19 cellular contexts compared by ENCODE assay signal in the genomic region with DNA sequence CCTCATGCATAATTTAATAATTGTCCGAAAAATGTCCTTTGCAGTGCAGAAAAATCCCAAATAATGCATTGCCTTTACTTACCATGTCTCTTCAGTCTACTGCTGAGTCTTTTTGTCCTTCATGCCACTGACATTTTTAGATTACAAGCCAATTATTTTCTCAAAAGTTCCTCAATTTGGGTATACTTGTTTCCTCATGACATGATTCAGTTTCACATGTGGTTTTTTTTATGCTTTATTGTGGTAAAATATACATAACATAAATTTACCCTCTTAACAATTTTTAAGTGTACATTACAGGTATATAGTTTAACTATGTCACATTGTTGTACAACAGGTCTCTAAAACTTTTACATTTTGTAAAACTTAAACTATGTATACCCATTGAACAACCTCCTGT.
DNase-seq lines count a peak whose midpoint lies in the region; ATAC-seq and TF ChIP-seq lines count a peak whose summit lies in the region.
"Had no signal": no experiment of that assay in that cellular context is flagged by ENCODE, and none has a peak within 500 bp of the region (broad histone marks: within the 10 kb centered on the region; RNA-seq: fewer than 3 reads in every experiment).

No MANE protein-coding gene starts in this region.

- peaks cover 61% of the 10 kb centered on the region for H3K4me1 Mint-ChIP-seq in activated naive CD8-positive, alpha-beta T cell treated with anti-CD3 and anti-CD28 coated beads for 36 hours

- ATAC-seq in GM18505 (IDR thresholded peaks at IDR 0.05; ENCODE audit: unreplicated experiment) (peak; percentile 20), GM21529 (IDR thresholded peaks at IDR 0.05; ENCODE audit: unreplicated experiment) (peak; percentile 2), upper lobe of right lung (no peak), HG02870 (IDR thresholded peaks at IDR 0.05; ENCODE audit: unreplicated experiment) (no peak)
- ATAC-seq: heart right ventricle, left cardiac atrium, mucosa of descending colon had no signal

- peaks cover 12% of the 10 kb centered on the region for H4K20me1 ChIP-seq in MM.1S (ENCODE audit: insufficient read depth, low read length)

- no peak for TF ChIP-seq POLR2A in GM18505 (IDR thresholded peaks at IDR 0.05; ENCODE audit: borderline replicate concordance, extremely low read depth, insufficient read depth, insufficient read length)

- H3K36me3 Mint-ChIP-seq in activated naive CD8-positive, alpha-beta T cell treated with anti-CD3 and anti-CD28 coated beads for 36 hours, result peaks cover 41% of the 10 kb centered on the region

- peaks cover 10% of the 10 kb centered on the region for H3K4me1 ChIP-seq in MM.1S (ENCODE audit: low read length)
- peaks cover 14% of the 10 kb centered on the region for H3K4me1 ChIP-seq in upper lobe of right lung

- peak overlapping the region; percentile 79 for H3K27ac Mint-ChIP-seq in activated naive CD8-positive, alpha-beta T cell treated with anti-CD3 and anti-CD28 coated beads for 36 hours

- no peaks in the 10 kb centered on the region for H3K9me2 ChIP-seq in MM.1S (replicated peaks; ENCODE audit: insufficient read depth, low read length)

- TF ChIP-seq CTCF in MM.1S (IDR thresholded peaks at IDR 0.05; ENCODE audit: low read length) (no peak), upper lobe of right lung (IDR thresholded peaks at IDR 0.05) (no peak)

- intact Hi-C loops in upper lobe of right lung (cut with DNase I), result no loop called here

- H3K9ac ChIP-seq in MM.1S (ENCODE audit: low read length), result no peak overlapping the region

- H3K4me2 ChIP-seq in MM.1S (ENCODE audit: low read depth, low read length), result peak overlapping the region; percentile 53
- H3K4me2 ChIP-seq: PC-9 had no signal

- no peaks in the 10 kb centered on the region for H3K27me3 Mint-ChIP-seq in activated naive CD8-positive, alpha-beta T cell treated with anti-CD3 and anti-CD28 coated beads for 36 hours
- H3K27me3 Mint-ChIP-seq: stimulated activated naive CD8-positive, alpha-beta T cell treated with anti-CD3 and anti-CD28 coated beads, Interleukin-15, Interleukin-2, amounts not matched to agents 100 ng/mL and 50 ng/mL, for 24 hours had no signal

- H3K27me3 ChIP-seq in MM.1S (replicated peaks; ENCODE audit: insufficient read depth, low read length) (no peaks in the 10 kb centered on the region), upper lobe of right lung (no peaks in the 10 kb centered on the region)
- H3K27me3 ChIP-seq: esophagus squamous epithelium, heart right ventricle had no signal

- peaks cover 15% of the 10 kb centered on the region; the same call in 1 of the 2 replicates for H3F3A ChIP-seq in MM.1S (ENCODE audit: insufficient read depth, low read length)

- peak overlapping the region; percentile 26; the same call in 1 of the 2 replicates for H3K27ac ChIP-seq in MM.1S (ENCODE audit: low read length)
- H3K27ac ChIP-seq in upper lobe of right lung, result no peak overlapping the region
- H3K27ac ChIP-seq: esophagus squamous epithelium, heart right ventricle, PC-9, WERI-Rb-1 had no signal

- no peak overlapping the region for H3K4me3 Mint-ChIP-seq in activated naive CD8-positive, alpha-beta T cell treated with anti-CD3 and anti-CD28 coated beads for 36 hours
- H3K4me3 Mint-ChIP-seq: stimulated activated naive CD8-positive, alpha-beta T cell treated with anti-CD3 and anti-CD28 coated beads, Interleukin-15, Interleukin-2, amounts not matched to agents 100 ng/mL and 50 ng/mL, for 24 hours had no signal

- no peaks in the 10 kb centered on the region for H3K36me3 ChIP-seq in MM.1S (replicated peaks; ENCODE audit: insufficient read depth, low read length)
- H3K36me3 ChIP-seq in upper lobe of right lung, result no peaks in the 10 kb centered on the region
- H3K36me3 ChIP-seq: heart right ventricle, WERI-Rb-1 had no signal

- DNase-seq in MM.1S (no peak), H4 (ENCODE audit: low spot score) (no peak), upper lobe of right lung (no peak)
- no peak for DNase-seq in activated naive CD8-positive, alpha-beta T cell treated with anti-CD3 and anti-CD28 coated beads for 36 hours
- no peak for DNase-seq in stimulated activated CD4-positive, alpha-beta T cell treated with anti-CD3 and anti-CD28 coated beads, Interleukin-12 subunit alpha, Interleukin-12 subunit beta, amount 100 ng/mL, for 4 hours
- DNase-seq: activated gamma-delta T cell, DMS153, esophagus squamous epithelium, heart right ventricle, left cardiac atrium, mucosa of descending colon, NCI-H1436, PC-9, small intestine, WERI-Rb-1 had no signal

- H3K79me2 ChIP-seq in MM.1S (ENCODE audit: low read length), result peaks cover 87% of the 10 kb centered on the region

- peaks cover 16% of the 10 kb centered on the region for H3K9me3 Mint-ChIP-seq in activated naive CD8-positive, alpha-beta T cell treated with anti-CD3 and anti-CD28 coated beads for 36 hours
- H3K9me3 Mint-ChIP-seq: stimulated activated naive CD8-positive, alpha-beta T cell treated with anti-CD3 and anti-CD28 coated beads, Interleukin-15, Interleukin-2, amounts not matched to agents 100 ng/mL and 50 ng/mL, for 24 hours had no signal

- H3K4me3 ChIP-seq in MM.1S (ENCODE audit: low read length) (no peak overlapping the region), upper lobe of right lung (no peak overlapping the region)
- H3K4me3 ChIP-seq: esophagus squamous epithelium, heart right ventricle, mucosa of descending colon, PC-9 had no signal

- H2AFZ ChIP-seq in MM.1S (ENCODE audit: low read length), result no peak overlapping the region
- H2AFZ ChIP-seq: PC-9 had no signal

- H3K9me3 ChIP-seq in MM.1S (replicated peaks; ENCODE audit: insufficient read depth, low read length), result no peaks in the 10 kb centered on the region
- no peaks in the 10 kb centered on the region for H3K9me3 ChIP-seq in upper lobe of right lung
- H3K9me3 ChIP-seq: esophagus squamous epithelium, mucosa of descending colon had no signal

Comparison
In these comparisons a context has a peak if more than half of its experiments do, and no peak if none do; other contexts are left out.
1. ATAC-seq: peak in GM18505 (single experiment) and GM21529 (single experiment); none in upper lobe of right lung (single experiment) and HG02870 (single experiment).